ENCODE assay signal across 31 cellular contexts in the genomic region with DNA sequence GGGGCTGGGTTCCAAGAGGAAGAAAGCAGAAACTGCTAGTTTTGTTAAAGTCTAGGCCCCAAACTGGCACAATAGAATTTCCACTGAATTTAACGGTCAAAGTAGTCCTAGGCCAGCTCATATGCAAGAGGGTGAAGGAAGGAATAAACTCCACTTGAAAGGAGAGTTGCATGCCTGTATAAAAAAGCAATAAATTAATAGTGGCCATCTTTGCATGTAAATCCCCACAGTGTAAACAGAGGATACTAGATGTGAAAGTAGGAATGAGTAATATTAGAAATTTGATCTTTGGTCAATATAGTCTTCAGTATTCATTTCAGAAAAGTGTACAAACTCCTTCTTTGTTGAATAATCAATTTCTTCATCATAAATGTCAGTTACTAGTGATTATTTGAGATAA.
"Had no signal": no experiment of that assay in that cellular context is flagged by ENCODE, and none has a peak within 500 bp of the region (broad histone marks: within the 10 kb centered on the region; RNA-seq: fewer than 3 reads in every experiment).

No MANE protein-coding gene starts in this region.

- H3K9me3 ChIP-seq: body of pancreas, breast epithelium had no signal

- H3K36me3 Mint-ChIP-seq: activated CD4-positive, alpha-beta memory T cell treated with anti-CD3 and anti-CD28 coated beads for 36 hours; activated naive CD4-positive, alpha-beta T cell treated with anti-CD3 and anti-CD28 coated beads, Interleukin-2, amount 10 ng/mL, durations not matched to agents 7 days and 5 days; activated naive CD4-positive, alpha-beta T cell treated with anti-CD3 and anti-CD28 coated beads, Interleukin-2, amount 50 U/mL, for 24 hours; activated naive CD8-positive, alpha-beta T cell; activated naive CD8-positive, alpha-beta T cell treated with anti-CD3 and anti-CD28 coated beads, Interleukin-2, amount 10 ng/mL, durations not matched to agents 7 days and 5 days had no signal

- H3K27me3 ChIP-seq: body of pancreas, brain microvascular endothelial cell, breast epithelium had no signal

- ATAC-seq: activated CD8-positive, alpha-beta T cell treated with anti-CD3 and anti-CD28 coated beads for 36 hours; activated naive CD8-positive, alpha-beta T cell treated with anti-CD3 and anti-CD28 coated beads, Interleukin-2, amount 50 U/mL, for 24 hours; body of pancreas had no signal

- H3K4me3 Mint-ChIP-seq: activated B cell treated with CpG ODN at 0.5 μM for 24 hours; activated CD4-positive, alpha-beta memory T cell treated with anti-CD3 and anti-CD28 coated beads for 36 hours; activated CD4-positive, alpha-beta T cell treated with anti-CD3 and anti-CD28 coated beads, Interleukin-2, amount 10 ng/mL, durations not matched to agents 24 days and 14 days; activated CD8-positive, alpha-beta T cell treated with anti-CD3 and anti-CD28 coated beads for 36 hours; activated naive CD4-positive, alpha-beta T cell treated with anti-CD3 and anti-CD28 coated beads, Interleukin-2, amount 10 ng/mL, durations not matched to agents 7 days and 5 days; activated naive CD4-positive, alpha-beta T cell treated with anti-CD3 and anti-CD28 coated beads, Interleukin-2, amount 50 U/mL, for 24 hours; activated naive CD8-positive, alpha-beta T cell; activated naive CD8-positive, alpha-beta T cell treated with anti-CD3 and anti-CD28 coated beads, Interleukin-2, amount 10 ng/mL, durations not matched to agents 7 days and 5 days; activated naive CD8-positive, alpha-beta T cell treated with anti-CD3 and anti-CD28 coated beads, Interleukin-2, amount 50 U/mL, for 24 hours; activated T-cell treated with anti-CD3 and anti-CD28 coated beads, Interleukin-2, amount 50 U/mL, for 24 hours; T-helper 1 cell treated with Interleukin-12 subunit alpha and Interleukin-12 subunit beta and Interleukin-4 antibody, amounts not matched to agents 30 μg/mL and 1 μg/mL, for 36 hours; T-helper 2 cell treated with Interferon-gamma antibody and Interleukin-4, amounts not matched to agents 5 μg/mL and 100 μg/mL, for 36 hours had no signal

- H3K4me1 Mint-ChIP-seq: activated B cell treated with CpG ODN at 0.5 μM for 24 hours; activated CD4-positive, alpha-beta T cell treated with anti-CD3 and anti-CD28 coated beads, Interleukin-2, amount 10 ng/mL, durations not matched to agents 24 days and 14 days; activated naive CD4-positive, alpha-beta T cell treated with anti-CD3 and anti-CD28 coated beads, Interleukin-2, amount 10 ng/mL, durations not matched to agents 7 days and 5 days; activated naive CD4-positive, alpha-beta T cell treated with anti-CD3 and anti-CD28 coated beads, Interleukin-2, amount 50 U/mL, for 24 hours; activated naive CD8-positive, alpha-beta T cell treated with anti-CD3 and anti-CD28 coated beads, Interleukin-2, amount 10 ng/mL, durations not matched to agents 7 days and 5 days; activated naive CD8-positive, alpha-beta T cell treated with anti-CD3 and anti-CD28 coated beads, Interleukin-2, amount 50 U/mL, for 24 hours had no signal

- H3K9me3 Mint-ChIP-seq: activated B cell treated with CpG ODN at 0.5 μM for 24 hours; activated CD4-positive, alpha-beta memory T cell treated with anti-CD3 and anti-CD28 coated beads for 36 hours; activated CD4-positive, alpha-beta T cell treated with anti-CD3 and anti-CD28 coated beads, Interleukin-2, amount 10 ng/mL, durations not matched to agents 24 days and 14 days; activated CD8-positive, alpha-beta T cell treated with anti-CD3 and anti-CD28 coated beads for 36 hours; activated naive CD4-positive, alpha-beta T cell treated with anti-CD3 and anti-CD28 coated beads, Interleukin-2, amount 10 ng/mL, durations not matched to agents 7 days and 5 days; activated naive CD4-positive, alpha-beta T cell treated with anti-CD3 and anti-CD28 coated beads, Interleukin-2, amount 50 U/mL, for 24 hours; activated naive CD8-positive, alpha-beta T cell treated with anti-CD3 and anti-CD28 coated beads, Interleukin-2, amount 10 ng/mL, durations not matched to agents 7 days and 5 days; activated naive CD8-positive, alpha-beta T cell treated with anti-CD3 and anti-CD28 coated beads, Interleukin-2, amount 50 U/mL, for 24 hours; activated T-cell treated with anti-CD3 and anti-CD28 coated beads, Interleukin-2, amount 50 U/mL, for 24 hours; activated T-helper 2 cell treated with anti-CD3 and anti-CD28 coated beads, Interferon-gamma antibody, Interleukin-2, Interleukin-4, amounts not matched to agents 10 μg/mL and 5 μg/mL and 100 μg/mL, durations not matched to agents 14 hours and 24 hours and 36 hours; T-helper 1 cell treated with Interleukin-12 subunit alpha and Interleukin-12 subunit beta and Interleukin-4 antibody, amounts not matched to agents 30 μg/mL and 1 μg/mL, for 36 hours; T-helper 2 cell treated with Interferon-gamma antibody and Interleukin-4, amounts not matched to agents 5 μg/mL and 100 μg/mL, for 36 hours had no signal

- DNase-seq: activated B cell treated with CpG ODN at 0.5 μM for 24 hours; activated CD4-positive, alpha-beta memory T cell treated with anti-CD3 and anti-CD28 coated beads for 36 hours; activated CD4-positive, alpha-beta T cell treated with anti-CD3 and anti-CD28 coated beads for 4 hours; activated CD4-positive, alpha-beta T cell treated with anti-CD3 and anti-CD28 coated beads, Interleukin-2, amount 10 ng/mL, durations not matched to agents 24 days and 14 days; activated CD4-positive, alpha-beta T cell treated with anti-CD3 and anti-CD28 coated beads, Interleukin-2, amount 50 U/mL, for 1 hour; activated CD4-positive, alpha-beta T cell treated with anti-CD3 and anti-CD28 coated beads, Interleukin-2, amount 50 U/mL, for 4 hours; activated CD4-positive, CD25-positive, alpha-beta regulatory T cell treated with anti-CD3 and anti-CD28 coated beads, Interleukin-2, amount 50 U/mL, for 72 hours; activated CD8-positive, alpha-beta memory T cell treated with anti-CD3 and anti-CD28 coated beads, Interleukin-2, amount 50 U/mL, for 48 hours; activated CD8-positive, alpha-beta T cell treated with anti-CD3 and anti-CD28 coated beads for 36 hours; activated effector memory CD4-positive, alpha-beta T cell treated with Interleukin-2 at 50 U/mL for 16 hours; activated gamma-delta T cell; activated naive CD4-positive, alpha-beta T cell treated with anti-CD3 and anti-CD28 coated beads, Interleukin-2, amount 10 ng/mL, durations not matched to agents 7 days and 5 days; activated naive CD4-positive, alpha-beta T cell treated with Interleukin-2 at 50 U/mL for 16 hours; activated naive CD8-positive, alpha-beta T cell treated with anti-CD3 and anti-CD28 coated beads, Interleukin-2, amount 10 ng/mL, durations not matched to agents 7 days and 5 days; activated naive CD8-positive, alpha-beta T cell treated with anti-CD3 and anti-CD28 coated beads, Interleukin-2, amount 50 U/mL, for 24 hours; activated T-cell treated with anti-CD3 and anti-CD28 coated beads, Interleukin-2, amount 50 U/mL, for 24 hours; activated T-cell treated with anti-CD3 and anti-CD28 coated beads, Interleukin-2, amount 50 U/mL, for 48 hours; aorta; body of pancreas; brain microvascular endothelial cell; central memory CD4-positive, alpha-beta T cell; T-helper 1 cell; T-helper 2 cell; T-helper 9 cell had no signal

- H3K27me3 Mint-ChIP-seq: activated B cell treated with CpG ODN at 0.5 μM for 24 hours; activated CD4-positive, alpha-beta memory T cell treated with anti-CD3 and anti-CD28 coated beads for 36 hours; activated CD4-positive, alpha-beta T cell treated with anti-CD3 and anti-CD28 coated beads, Interleukin-2, amount 10 ng/mL, durations not matched to agents 24 days and 14 days; activated CD8-positive, alpha-beta T cell treated with anti-CD3 and anti-CD28 coated beads for 36 hours; activated naive CD4-positive, alpha-beta T cell treated with anti-CD3 and anti-CD28 coated beads, Interleukin-2, amount 10 ng/mL, durations not matched to agents 7 days and 5 days; activated naive CD4-positive, alpha-beta T cell treated with anti-CD3 and anti-CD28 coated beads, Interleukin-2, amount 50 U/mL, for 24 hours; activated naive CD8-positive, alpha-beta T cell; activated naive CD8-positive, alpha-beta T cell treated with anti-CD3 and anti-CD28 coated beads, Interleukin-2, amount 10 ng/mL, durations not matched to agents 7 days and 5 days; activated naive CD8-positive, alpha-beta T cell treated with anti-CD3 and anti-CD28 coated beads, Interleukin-2, amount 50 U/mL, for 24 hours; activated T-cell treated with anti-CD3 and anti-CD28 coated beads, Interleukin-2, amount 50 U/mL, for 24 hours had no signal

- H3K4me1 ChIP-seq: body of pancreas, breast epithelium had no signal

- H3K27ac Mint-ChIP-seq: activated B cell treated with CpG ODN at 0.5 μM for 24 hours; activated CD4-positive, alpha-beta memory T cell treated with anti-CD3 and anti-CD28 coated beads for 36 hours; activated CD4-positive, alpha-beta T cell treated with anti-CD3 and anti-CD28 coated beads, Interleukin-2, amount 10 ng/mL, durations not matched to agents 24 days and 14 days; activated CD8-positive, alpha-beta T cell treated with anti-CD3 and anti-CD28 coated beads for 36 hours; activated naive CD4-positive, alpha-beta T cell treated with anti-CD3 and anti-CD28 coated beads, Interleukin-2, amount 10 ng/mL, durations not matched to agents 7 days and 5 days; activated naive CD4-positive, alpha-beta T cell treated with anti-CD3 and anti-CD28 coated beads, Interleukin-2, amount 50 U/mL, for 24 hours; activated naive CD8-positive, alpha-beta T cell; activated naive CD8-positive, alpha-beta T cell treated with anti-CD3 and anti-CD28 coated beads, Interleukin-2, amount 10 ng/mL, durations not matched to agents 7 days and 5 days; activated naive CD8-positive, alpha-beta T cell treated with anti-CD3 and anti-CD28 coated beads, Interleukin-2, amount 50 U/mL, for 24 hours; activated T-cell treated with anti-CD3 and anti-CD28 coated beads, Interleukin-2, amount 50 U/mL, for 24 hours; activated T-helper 2 cell treated with anti-CD3 and anti-CD28 coated beads, Interferon-gamma antibody, Interleukin-2, Interleukin-4, amounts not matched to agents 10 μg/mL and 5 μg/mL and 100 μg/mL, durations not matched to agents 14 hours and 24 hours and 36 hours; T-helper 1 cell treated with Interleukin-12 subunit alpha and Interleukin-12 subunit beta and Interleukin-4 antibody, amounts not matched to agents 30 μg/mL and 1 μg/mL, for 36 hours; T-helper 2 cell treated with Interferon-gamma antibody and Interleukin-4, amounts not matched to agents 5 μg/mL and 100 μg/mL, for 36 hours had no signal

- H3K27ac ChIP-seq: body of pancreas, brain microvascular endothelial cell, breast epithelium, VCaP had no signal

- H3K36me3 ChIP-seq: brain microvascular endothelial cell, breast epithelium had no signal

- H3K4me3 ChIP-seq: body of pancreas, breast epithelium had no signal
